In the genomic region with DNA sequence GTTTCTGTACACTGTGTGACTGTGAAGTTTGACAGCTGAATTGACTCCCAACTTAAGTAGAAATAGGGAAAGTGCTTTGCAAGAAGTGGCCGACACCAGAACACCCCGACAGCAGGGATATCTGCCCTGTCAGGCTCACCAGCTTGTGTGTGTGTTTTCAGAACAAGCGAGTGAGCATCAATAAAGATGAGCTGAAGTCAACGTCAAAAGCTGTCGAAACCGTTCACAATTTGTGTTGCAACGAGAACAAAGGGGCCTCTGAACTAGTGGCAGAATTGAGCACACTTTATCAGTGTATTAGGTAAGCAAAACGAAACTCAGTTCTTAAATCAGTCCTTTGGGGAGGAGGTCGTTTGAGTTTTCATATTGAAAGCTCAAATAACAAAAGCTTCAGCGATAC, we compare ENCODE assay signal across 22 cellular contexts. TPM values are rescaled to one million over a fixed set of nuclear protein-coding genes. Genes with fewer than 3 reads are reported as not detected.
A peak's percentile ranks its signal among the peaks of the same experiment; 100 is the strongest.
DNase-seq lines count a peak whose midpoint lies in the region; ATAC-seq lines count a peak whose summit lies in the region.
"Had no signal": no experiment of that assay in that cellular context is flagged by ENCODE, and none has a peak within 500 bp of the region (broad histone marks: within the 10 kb centered on the region; RNA-seq: fewer than 3 reads in every experiment).

No MANE protein-coding gene starts in this region.

- H3K27me3 Mint-ChIP-seq in activated T-cell treated with anti-CD3 and anti-CD28 coated beads, Interleukin-2, amount 50 U/mL, for 24 hours = no peaks in the 10 kb centered on the region
- no peaks in the 10 kb centered on the region for H3K27me3 Mint-ChIP-seq in activated CD4-positive, alpha-beta memory T cell treated with anti-CD3 and anti-CD28 coated beads for 36 hours
- H3K27me3 Mint-ChIP-seq: CD4-positive, alpha-beta T cell; stimulated activated naive CD8-positive, alpha-beta T cell treated with anti-CD3 and anti-CD28 coated beads, Interleukin-15, Interleukin-2, amounts not matched to agents 100 ng/mL and 50 ng/mL, for 24 hours had no signal

- no peak for DNase-seq in activated T-cell treated with anti-CD3 and anti-CD28 coated beads, Interleukin-2, amount 50 U/mL, for 24 hours
- no peak for DNase-seq in activated T-cell treated with anti-CD3 and anti-CD28 coated beads, Interleukin-2, amount 50 U/mL, for 1 hour
- DNase-seq in left lobe of liver (ENCODE audit: low spot score) (peak; percentile 73), superior temporal gyrus (ENCODE audit: extremely low spot score) (peak; percentile 36), NCI-H526 (lab: John Stamatoyannopoulos, UW) (no peak)
- no peak for DNase-seq in activated CD4-positive, alpha-beta memory T cell treated with anti-CD3 and anti-CD28 coated beads for 36 hours
- DNase-seq: activated naive CD4-positive, alpha-beta T cell treated with anti-CD3 and anti-CD28 coated beads, Interleukin-2, amount 50 U/mL, for 16 hours; CD4-positive, alpha-beta T cell; cortex of kidney; DMS53; glutamatergic neuron; GOT3; immature natural killer cell; NCI-H1417; NCI-H2171; stimulated activated CD4-positive, alpha-beta T cell treated with anti-CD3 and anti-CD28 coated beads, Interleukin-15, amount 100 ng/mL, for 24 hours had no signal

- peaks cover 10% of the 10 kb centered on the region for H3K4me1 Mint-ChIP-seq in activated T-cell treated with anti-CD3 and anti-CD28 coated beads, Interleukin-2, amount 50 U/mL, for 24 hours (ENCODE audit: low read depth)
- H3K4me1 Mint-ChIP-seq in activated CD4-positive, alpha-beta memory T cell treated with anti-CD3 and anti-CD28 coated beads for 36 hours (ENCODE audit: low read depth) = peaks cover 9% of the 10 kb centered on the region

- CTCF ChIA-PET in activated CD4-positive, alpha-beta memory T cell treated with anti-CD3 and anti-CD28 coated beads for 36 hours (lab: Charles Lee) = interaction anchor here (1.0 kb wide), 1 partner anchor 9 kb away, joined by 3 read pairs; no protein-coding TSS in a partner anchor

- H3K27ac Mint-ChIP-seq in activated T-cell treated with anti-CD3 and anti-CD28 coated beads, Interleukin-2, amount 50 U/mL, for 24 hours = peak overlapping the region; percentile 10
- H3K27ac Mint-ChIP-seq in activated CD4-positive, alpha-beta memory T cell treated with anti-CD3 and anti-CD28 coated beads for 36 hours = no peak overlapping the region
- H3K27ac Mint-ChIP-seq: CD4-positive, alpha-beta T cell had no signal

- peak; percentile 45 for ATAC-seq in left lobe of liver

- H3K9me3 Mint-ChIP-seq in activated T-cell treated with anti-CD3 and anti-CD28 coated beads, Interleukin-2, amount 50 U/mL, for 24 hours = no peaks in the 10 kb centered on the region
- H3K9me3 Mint-ChIP-seq in activated CD4-positive, alpha-beta memory T cell treated with anti-CD3 and anti-CD28 coated beads for 36 hours = no peaks in the 10 kb centered on the region
- H3K9me3 Mint-ChIP-seq: CD4-positive, alpha-beta T cell; immature natural killer cell; stimulated activated naive CD8-positive, alpha-beta T cell treated with anti-CD3 and anti-CD28 coated beads, Interleukin-15, Interleukin-2, amounts not matched to agents 100 ng/mL and 50 ng/mL, for 24 hours had no signal

- peaks cover 98% of the 10 kb centered on the region for H3K36me3 Mint-ChIP-seq in activated T-cell treated with anti-CD3 and anti-CD28 coated beads, Interleukin-2, amount 50 U/mL, for 24 hours (ENCODE audit: low read depth)
- H3K36me3 Mint-ChIP-seq in activated CD4-positive, alpha-beta memory T cell treated with anti-CD3 and anti-CD28 coated beads for 36 hours = peaks cover 76% of the 10 kb centered on the region

- POLR2A ChIA-PET in activated CD4-positive, alpha-beta memory T cell treated with anti-CD3 and anti-CD28 coated beads for 36 hours (lab: Charles Lee) = no interaction called here

- intact Hi-C loops in activated CD4-positive, alpha-beta memory T cell treated with anti-CD3 and anti-CD28 coated beads for 36 hours (cut with micrococcal nuclease) = no loop called here

- H3K4me3 Mint-ChIP-seq in activated T-cell treated with anti-CD3 and anti-CD28 coated beads, Interleukin-2, amount 50 U/mL, for 24 hours = no peak overlapping the region
- H3K4me3 Mint-ChIP-seq in activated CD4-positive, alpha-beta memory T cell treated with anti-CD3 and anti-CD28 coated beads for 36 hours = no peak overlapping the region
- H3K4me3 Mint-ChIP-seq: CD4-positive, alpha-beta T cell; immature natural killer cell; stimulated activated naive CD8-positive, alpha-beta T cell treated with anti-CD3 and anti-CD28 coated beads, Interleukin-15, Interleukin-2, amounts not matched to agents 100 ng/mL and 50 ng/mL, for 24 hours had no signal

RNA-seq across cellular contexts. Expression of gene NELFCD, which starts 10.7 kb away (rescaled TPM):
- total RNA-seq in left lobe of liver = 34.8 TPM
- total RNA-seq in activated CD4-positive, alpha-beta memory T cell treated with anti-CD3 and anti-CD28 coated beads for 36 hours = 10 to 100 TPM; 80.5 to 92.3 TPM

RNA-seq across cellular contexts. Expression of gene CTSZ, which starts 15.3 kb away (rescaled TPM):
- total RNA-seq in left lobe of liver = 248 TPM
- 10 to 100 TPM; 32.9 to 34.8 TPM for total RNA-seq in activated CD4-positive, alpha-beta memory T cell treated with anti-CD3 and anti-CD28 coated beads for 36 hours

RNA-seq across cellular contexts. Expression of gene TUBB1, which starts 27.5 kb away (rescaled TPM):
- total RNA-seq in left lobe of liver = 0.25 TPM
- total RNA-seq in activated CD4-positive, alpha-beta memory T cell treated with anti-CD3 and anti-CD28 coated beads for 36 hours = not detected
- total RNA-seq: epithelial cell of proximal tubule; LHCN-M2; lung microvascular endothelial cell; renal cortical epithelial cell; T-helper 1 cell treated with Interleukin-12 subunit alpha and Interleukin-12 subunit beta and Interleukin-4 antibody, amounts not matched to agents 30 ng/mL and 1 ng/mL, for 36 hours had no signal

RNA-seq across cellular contexts. Expression of gene ATP5F1E, which starts 40.4 kb away (rescaled TPM):
- 33.3 TPM for total RNA-seq in left lobe of liver
- 10 to 100 TPM; 82.2 to 90.4 TPM for total RNA-seq in activated CD4-positive, alpha-beta memory T cell treated with anti-CD3 and anti-CD28 coated beads for 36 hours

RNA-seq across cellular contexts. Expression of gene PRELID3B, which starts 50.9 kb away (rescaled TPM):
- 16.4 TPM for total RNA-seq in left lobe of liver
- total RNA-seq in activated CD4-positive, alpha-beta memory T cell treated with anti-CD3 and anti-CD28 coated beads for 36 hours = 100 to 1,000 TPM; 148 to 151 TPM

Comparison
In these comparisons a context has a peak if more than half of its experiments do, and no peak if none do; other contexts are left out.
1. DNase-seq: peak in left lobe of liver (single experiment) and superior temporal gyrus (single experiment); none in activated T-cell treated with anti-CD3 and anti-CD28 coated beads, Interleukin-2, amount 50 U/mL, for 24 hours (single experiment), activated T-cell treated with anti-CD3 and anti-CD28 coated beads, Interleukin-2, amount 50 U/mL, for 1 hour (single experiment), activated CD4-positive, alpha-beta memory T cell treated with anti-CD3 and anti-CD28 coated beads for 36 hours (single experiment) and NCI-H526 (0 of 2).